ENCODE assay signal across 1 cellular context in the genomic region with DNA sequence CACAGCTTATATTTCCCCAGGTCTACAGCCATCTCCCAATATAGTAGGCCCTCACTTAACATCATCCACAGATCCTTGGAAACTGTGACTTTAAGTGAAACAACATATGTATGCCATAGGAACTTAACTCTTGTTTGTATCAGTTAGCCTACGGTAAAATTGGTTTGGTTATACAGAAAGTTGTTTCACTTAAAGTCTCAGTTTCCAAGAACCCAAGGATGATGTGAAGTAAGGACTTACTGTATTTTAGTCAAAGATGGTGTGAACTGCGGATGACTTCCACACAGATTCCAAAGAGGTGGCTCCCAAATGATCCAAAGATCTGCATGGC.
TF ChIP-seq lines count a peak whose summit lies in the region.

No MANE protein-coding gene starts in this region.

TF ChIP-seq in neural cell, 6 proteins besides CTCF, POLR2A, EP300 and RAD21 (continued from another document):
- TF ChIP-seq EZH2 (IDR thresholded peaks at IDR 0.05; ENCODE audit: borderline replicate concordance, insufficient read depth, low read length, poor library complexity, severe bottlenecking) (no peak), POLR2AphosphoS5 (IDR thresholded peaks at IDR 0.05) (no peak)
